ENCODE assay signal across 16 cellular contexts in genomic region chr18:79554321-79554720, GRCh38.
DNase-seq lines count a peak whose midpoint lies in the region; ATAC-seq and TF ChIP-seq lines count a peak whose summit lies in the region.
"Had no signal": no experiment of that assay in that cellular context is flagged by ENCODE, and none has a peak within 500 bp of the region (broad histone marks: within the 10 kb centered on the region; RNA-seq: fewer than 3 reads in every experiment).

No MANE protein-coding gene starts in this region.

- no peak for ATAC-seq in HG03442 (IDR thresholded peaks at IDR 0.05; ENCODE audit: unreplicated experiment)
- ATAC-seq: GM23338 had no signal

- no peak overlapping the region for H3K4me2 ChIP-seq in neuronal stem cell (ENCODE audit: insufficient read depth, low read length, poor library complexity, severe bottlenecking)
- H3K4me2 ChIP-seq: GM23338 had no signal

- peak overlapping the region; percentile 21 for H2BK15ac ChIP-seq in neuronal stem cell (ENCODE audit: low read length)

- no peak overlapping the region for H3K27ac Mint-ChIP-seq in activated naive CD4-positive, alpha-beta T cell treated with anti-CD3 and anti-CD28 coated beads, Interleukin-2, amount 10 ng/mL, durations not matched to agents 7 days and 5 days
- H3K27ac Mint-ChIP-seq in nephron progenitor cell: no peak overlapping the region
- H3K27ac Mint-ChIP-seq: CD14-positive monocyte; CD4-positive, alpha-beta memory T cell; GM23338 had no signal

- no peak overlapping the region for H3K4ac ChIP-seq in neuronal stem cell (ENCODE audit: low read length)

- no peak for TF ChIP-seq CTCF in nephron progenitor cell (IDR thresholded peaks at IDR 0.05)

- H3K27ac ChIP-seq in neuronal stem cell (replicated peaks; ENCODE audit: low read length): no peak overlapping the region
- H3K27ac ChIP-seq: BLaER1 had no signal

- no peak overlapping the region for H2AK5ac ChIP-seq in neuronal stem cell (ENCODE audit: low read depth, low read length)

- no peaks in the 10 kb centered on the region for H3K9me3 ChIP-seq in neuronal stem cell (replicated peaks in 1 of 2; ENCODE audit: control insufficient read depth in 2 of 2, insufficient read depth in 1 of 2, low read depth in 1 of 2, low read length in 2 of 2)

- no peaks in the 10 kb centered on the region for H3K4me1 Mint-ChIP-seq in activated naive CD4-positive, alpha-beta T cell treated with anti-CD3 and anti-CD28 coated beads, Interleukin-2, amount 10 ng/mL, durations not matched to agents 7 days and 5 days
- peaks cover 5% of the 10 kb centered on the region for H3K4me1 Mint-ChIP-seq in nephron progenitor cell
- H3K4me1 Mint-ChIP-seq: CD14-positive monocyte; CD4-positive, alpha-beta memory T cell; GM23338 had no signal

- no peak overlapping the region for H3K14ac ChIP-seq in neuronal stem cell (ENCODE audit: low read length)

- CTCF ChIA-PET in activated naive CD4-positive, alpha-beta T cell treated with anti-CD3 and anti-CD28 coated beads, Interleukin-2, amount 10 ng/mL, durations not matched to agents 7 days and 5 days (lab: Charles Lee): no interaction called here

- no peak overlapping the region for H4K8ac ChIP-seq in neuronal stem cell (ENCODE audit: low read depth, low read length)

- H2AFZ ChIP-seq in neuronal stem cell (ENCODE audit: low read length): no peak overlapping the region
- H2AFZ ChIP-seq: GM23338 had no signal

- no peaks in the 10 kb centered on the region for H3K27me3 Mint-ChIP-seq in activated naive CD4-positive, alpha-beta T cell treated with anti-CD3 and anti-CD28 coated beads, Interleukin-2, amount 10 ng/mL, durations not matched to agents 7 days and 5 days
- peaks cover 4% of the 10 kb centered on the region for H3K27me3 Mint-ChIP-seq in nephron progenitor cell (ENCODE audit: low read depth, poor library complexity)
- H3K27me3 Mint-ChIP-seq: CD4-positive, alpha-beta memory T cell had no signal

- no peaks in the 10 kb centered on the region for H3K9me3 Mint-ChIP-seq in activated naive CD4-positive, alpha-beta T cell treated with anti-CD3 and anti-CD28 coated beads, Interleukin-2, amount 10 ng/mL, durations not matched to agents 7 days and 5 days
- peaks cover 13% of the 10 kb centered on the region for H3K9me3 Mint-ChIP-seq in nephron progenitor cell
- H3K9me3 Mint-ChIP-seq: CD4-positive, alpha-beta memory T cell; GM23338 had no signal

- H3K18ac ChIP-seq in neuronal stem cell (ENCODE audit: low read length): no peak overlapping the region

- no peak overlapping the region for H2BK120ac ChIP-seq in neuronal stem cell (ENCODE audit: low read depth, low read length)

- H3K4me3 ChIP-seq in neuronal stem cell (ENCODE audit: low read length in 2 of 2): no peak overlapping the region
- H3K4me3 ChIP-seq: BLaER1, GM23338 had no signal

- no peak overlapping the region for H4K91ac ChIP-seq in neuronal stem cell (ENCODE audit: low read depth, low read length, poor library complexity)

- H2BK5ac ChIP-seq in neuronal stem cell (ENCODE audit: low read length): peak overlapping the region; percentile 42

- no peaks in the 10 kb centered on the region for H3K36me3 ChIP-seq in neuronal stem cell (replicated peaks in 1 of 2; ENCODE audit: control insufficient read depth in 2 of 2, insufficient read depth in 2 of 2, low read length in 2 of 2)
- H3K36me3 ChIP-seq: BLaER1 had no signal

- no peak overlapping the region for H3K23ac ChIP-seq in neuronal stem cell (ENCODE audit: low read depth, low read length, poor library complexity)

- H3K36me3 Mint-ChIP-seq in activated naive CD4-positive, alpha-beta T cell treated with anti-CD3 and anti-CD28 coated beads, Interleukin-2, amount 10 ng/mL, durations not matched to agents 7 days and 5 days: no peaks in the 10 kb centered on the region
- no peaks in the 10 kb centered on the region for H3K36me3 Mint-ChIP-seq in nephron progenitor cell (ENCODE audit: low read depth)
- H3K36me3 Mint-ChIP-seq: CD14-positive monocyte; CD4-positive, alpha-beta memory T cell had no signal

- no peaks in the 10 kb centered on the region for H3K79me1 ChIP-seq in neuronal stem cell (ENCODE audit: low read depth, low read length)

- no peak overlapping the region for H3K9ac ChIP-seq in neuronal stem cell (ENCODE audit: low read depth, low read length, poor library complexity)
- H3K9ac ChIP-seq: BLaER1 had no signal

- H3K27me3 ChIP-seq in neuronal stem cell (ENCODE audit: control insufficient read depth in 3 of 3, insufficient read depth in 3 of 3, low read depth in 1 of 3, low read length in 3 of 3): no peaks in the 10 kb centered on the region

- DNase-seq in activated naive CD4-positive, alpha-beta T cell treated with anti-CD3 and anti-CD28 coated beads, Interleukin-2, amount 10 ng/mL, durations not matched to agents 7 days and 5 days: peak; percentile 3
- no peak for DNase-seq in activated naive CD4-positive, alpha-beta T cell treated with anti-CD3 and anti-CD28 coated beads, Interleukin-2, amount 50 U/mL, for 16 hours
- peak; percentile 41 for DNase-seq in islet precursor cell
- no peak for DNase-seq in neuronal stem cell (ENCODE audit: low spot score)
- no peak for DNase-seq in nephron progenitor cell
- no peak for DNase-seq in SK-N-DZ (ENCODE audit: low spot score)
- DNase-seq: 8988T; CD4-positive, alpha-beta memory T cell; DMS153; DMS79; GDM1; HCEC 1CT had no signal

- no peaks in the 10 kb centered on the region for H3K4me1 ChIP-seq in neuronal stem cell (ENCODE audit: control insufficient read depth in 2 of 2, insufficient read depth in 1 of 2, low read depth in 1 of 2, low read length in 2 of 2)

- no CpG with 5 or more reads among the region's 13 CpGs for WGBS in neuronal stem cell (ENCODE audit: extremely low coverage in 2 of 2, insufficient read length in 2 of 2, insufficient replicate concordance in 1 of 2), 2 donors

- no peak overlapping the region for H2BK12ac ChIP-seq in neuronal stem cell (ENCODE audit: low read length)

- H3K4me3 Mint-ChIP-seq in activated naive CD4-positive, alpha-beta T cell treated with anti-CD3 and anti-CD28 coated beads, Interleukin-2, amount 10 ng/mL, durations not matched to agents 7 days and 5 days: no peak overlapping the region
- H3K4me3 Mint-ChIP-seq in nephron progenitor cell: no peak overlapping the region
- H3K4me3 Mint-ChIP-seq: CD14-positive monocyte; CD4-positive, alpha-beta memory T cell; GM23338 had no signal

Comparison
In these comparisons a context has a peak if more than half of its experiments do, and no peak if none do; other contexts are left out.
1. DNase-seq: peak in activated naive CD4-positive, alpha-beta T cell treated with anti-CD3 and anti-CD28 coated beads, Interleukin-2, amount 10 ng/mL, durations not matched to agents 7 days and 5 days (single experiment) and islet precursor cell (single experiment); none in activated naive CD4-positive, alpha-beta T cell treated with anti-CD3 and anti-CD28 coated beads, Interleukin-2, amount 50 U/mL, for 16 hours (single experiment), neuronal stem cell (single experiment), nephron progenitor cell (single experiment) and SK-N-DZ (single experiment).